In genomic region chr3:40855871-40856270, GRCh38 we compare ENCODE assay signal across 34 cellular contexts.
"Had no signal": no experiment of that assay in that cellular context is flagged by ENCODE, and none has a peak within 500 bp of the region (broad histone marks: within the 10 kb centered on the region; RNA-seq: fewer than 3 reads in every experiment).

No MANE protein-coding gene starts in this region.

- DNase-seq: Karpas-422, Kasumi-1, MG63, MM.1S, MV-4-11, NCI-H1048, NCI-H1092, NCI-H1092 treated with DMSO at 0.1 percent for 48 hours, NCI-H1105, NCI-H1105 treated with DMSO at 0.1 percent for 48 hours, NCI-H1417, NCI-H1417 treated with DMSO at 0.1 percent for 48 hours, NCI-H1436, NCI-H1436 treated with DMSO at 0.1 percent for 48 hours, NCI-H146, NCI-H1694, NCI-H1694 treated with DMSO at 0.1 percent for 48 hours, NCI-H187, NCI-H187 treated with DMSO at 0.1 percent for 48 hours, NCI-H1930, NCI-H2029, NCI-H2029 treated with DMSO at 0.1 percent for 48 hours, NCI-H2081, NCI-H2081 treated with DMSO at 0.1 percent for 48 hours, NCI-H2107, NCI-H2171, NCI-H2171 treated with DMSO at 0.1 percent for 48 hours, NCI-H2227 treated with DMSO at 0.1 percent for 48 hours, NCI-H226, NCI-H345, NCI-H446, NCI-H446 treated with DMSO at 0.1 percent for 48 hours, NCI-H510A, NCI-H510A treated with DMSO at 0.1 percent for 48 hours had no signal
